ENCODE assay signal across 9 cellular contexts in the genomic region with DNA sequence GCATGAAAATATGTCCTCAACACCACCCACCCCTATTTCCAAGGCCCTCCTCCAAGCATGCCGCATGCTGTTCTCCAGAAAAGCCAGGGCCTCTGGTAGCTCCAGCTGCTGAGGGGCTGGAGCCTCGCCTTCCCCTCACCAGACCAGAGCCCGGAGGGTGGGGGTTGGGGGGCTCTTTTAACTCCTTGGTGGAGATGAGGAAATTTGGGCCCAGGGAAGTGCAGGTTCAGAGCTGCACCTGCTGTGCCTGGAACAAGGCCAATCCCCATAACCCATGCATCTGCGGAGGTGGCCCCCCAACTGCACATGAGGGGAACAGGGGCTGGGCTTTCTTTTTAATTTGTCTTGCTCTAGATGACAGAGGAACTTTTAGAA. TPM values are rescaled to one million over a fixed set of nuclear protein-coding genes. Genes with fewer than 3 reads are reported as not detected.
A peak's percentile ranks its signal among the peaks of the same experiment; 100 is the strongest.
DNase-seq lines count a peak whose midpoint lies in the region; ATAC-seq and TF ChIP-seq lines count a peak whose summit lies in the region.
"Had no signal": no experiment of that assay in that cellular context is flagged by ENCODE, and none has a peak within 500 bp of the region (broad histone marks: within the 10 kb centered on the region; RNA-seq: fewer than 3 reads in every experiment).

No MANE protein-coding gene starts in this region.

- H3K9ac ChIP-seq in DND-41 (ENCODE audit: low read depth, low read length) (peak overlapping the region; percentile 37; the same call in 1 of the 2 replicates), fibroblast of lung (ENCODE audit: insufficient read depth, low read length) (no peak overlapping the region), rectal smooth muscle tissue (ENCODE audit: low read length) (no peak overlapping the region)

- peak overlapping the region; percentile 71; the same call in 1 of the 2 replicates for H3K4me2 ChIP-seq in DND-41 (ENCODE audit: insufficient read depth, low read length)
- H3K4me2 ChIP-seq in fibroblast of lung (ENCODE audit: extremely low read depth, insufficient read depth, low read length) = peak overlapping the region; percentile 54

- DNase-seq in DND-41 = no peak
- peak; percentile 40 to 58 for DNase-seq in SJCRH30
- no peak for DNase-seq in fibroblast of lung (ENCODE audit: low read depth in 2 of 2)
- DNase-seq in stimulated activated CD4-positive, alpha-beta T cell treated with anti-CD3 and anti-CD28 coated beads, Interleukin-4, amount 100 ng/mL, for 4 hours = no peak
- DNase-seq in NK-92 treated with Interleukin-12 subunit alpha and Interleukin-12 subunit beta, amount 100 ng/mL, for 24 hours (lab: John Stamatoyannopoulos, UW) = no peak
- no peak for DNase-seq in NCI-H2107 (lab: John Stamatoyannopoulos, UW)
- DNase-seq in AG08396 (ENCODE audit: low spot score) = no peak
- DNase-seq: NCI-H1048 had no signal

- no peak for ATAC-seq in DND-41 (ENCODE audit: insufficient read depth, low read depth)

- no peaks in the 10 kb centered on the region for H3K9me3 ChIP-seq in DND-41 (ENCODE audit: insufficient read depth, low read length, severe bottlenecking)
- H3K9me3 ChIP-seq in SJCRH30 (replicated peaks) = no peaks in the 10 kb centered on the region
- no peaks in the 10 kb centered on the region for H3K9me3 ChIP-seq in fibroblast of lung (ENCODE audit: control insufficient read depth, insufficient read depth, low read depth, low read length)

- H3K4me3 ChIP-seq in DND-41 (ENCODE audit: low read depth in 1 of 2, low read length in 2 of 2) = peak overlapping the region in 1 of 2 experiments; percentile 52; a peak in 1 of 4 replicates
- peak overlapping the region; percentile 60 for H3K4me3 ChIP-seq in SJCRH30
- H3K4me3 ChIP-seq in fibroblast of lung (replicated peaks in 1 of 4; ENCODE audit: control extremely low read depth in 1 of 4, insufficient read depth in 1 of 4, low read depth in 3 of 4, low read length in 4 of 4) = peak overlapping the region in 3 of 4 experiments; percentile 30 to 56 (median 37)
- H3K4me3 ChIP-seq in rectal smooth muscle tissue (ENCODE audit: low read length) = peak overlapping the region; percentile 64

- H2AFZ ChIP-seq in DND-41 (ENCODE audit: low read depth, low read length) (no peak overlapping the region), fibroblast of lung (ENCODE audit: low read length) (no peak overlapping the region)

- H3K79me2 ChIP-seq in DND-41 (ENCODE audit: insufficient read depth, low read length) = no peaks in the 10 kb centered on the region
- H3K79me2 ChIP-seq in fibroblast of lung (ENCODE audit: control insufficient read depth, insufficient read depth, low read length) = peaks cover 4% of the 10 kb centered on the region

- H3K27me3 ChIP-seq in DND-41 (ENCODE audit: insufficient read depth, low read length, poor library complexity) (peaks cover 24% of the 10 kb centered on the region), SJCRH30 (no peaks in the 10 kb centered on the region), fibroblast of lung (ENCODE audit: control insufficient read depth, insufficient read depth, low read length) (no peaks in the 10 kb centered on the region), rectal smooth muscle tissue (ENCODE audit: control insufficient read depth, insufficient read depth, low read length) (no peaks in the 10 kb centered on the region)

- H3K27ac ChIP-seq in DND-41 (ENCODE audit: low read length) (no peak overlapping the region), SJCRH30 (peak overlapping the region; percentile 69), fibroblast of lung (ENCODE audit: insufficient read depth, low read length) (peak overlapping the region; percentile 41), rectal smooth muscle tissue (ENCODE audit: low read depth, low read length) (peak overlapping the region; percentile 84)

- H4K20me1 ChIP-seq in DND-41 (ENCODE audit: insufficient read depth, low read length) = peaks cover 8% of the 10 kb centered on the region; the same call in 1 of the 2 replicates
- no peaks in the 10 kb centered on the region for H4K20me1 ChIP-seq in fibroblast of lung (ENCODE audit: control insufficient read depth, extremely low read depth, insufficient read depth, low read length)

- TF ChIP-seq CTCF in DND-41 (IDR thresholded peaks at IDR 0.05; ENCODE audit: borderline replicate concordance, extremely low read depth, low read length, poor library complexity, severe bottlenecking) (no peak), fibroblast of lung (conservative IDR thresholded peaks at IDR 0.05 in 1 of 2, IDR thresholded peaks at IDR 0.05 in 1 of 2; ENCODE audit: low read depth in 1 of 2, low read length in 2 of 2) (no peak)

- H3K36me3 ChIP-seq in DND-41 (ENCODE audit: insufficient read depth, low read length) (no peaks in the 10 kb centered on the region), SJCRH30 (no peaks in the 10 kb centered on the region), fibroblast of lung (ENCODE audit: control insufficient read depth, insufficient read depth, low read length) (no peaks in the 10 kb centered on the region), rectal smooth muscle tissue (ENCODE audit: control insufficient read depth, insufficient read depth, low read length) (no peaks in the 10 kb centered on the region)

- peaks cover 28% of the 10 kb centered on the region for H3K4me1 ChIP-seq in DND-41 (ENCODE audit: insufficient read depth, low read length)
- H3K4me1 ChIP-seq in SJCRH30 = peaks cover 29% of the 10 kb centered on the region
- peaks cover 9% of the 10 kb centered on the region for H3K4me1 ChIP-seq in fibroblast of lung (ENCODE audit: control insufficient read depth, extremely low read depth, insufficient read depth, low read length)
- peaks cover 11% of the 10 kb centered on the region for H3K4me1 ChIP-seq in rectal smooth muscle tissue (ENCODE audit: control insufficient read depth, insufficient read depth, low read length)

RNA-seq across cellular contexts. Expression of gene SELENON, which starts 0.7 kb away (rescaled TPM):
- 63.1 and 64.3 TPM in 2 replicates for total RNA-seq in SJCRH30 (2014; rRNA removed; shearing (Covaris generic))
- total RNA-seq in fibroblast of lung = 11.0 and 19.3 TPM in 2 replicates
- 67.6 and 69.5 TPM in 2 replicates for polyA plus RNA-seq in fibroblast of lung
- polyA plus RNA-seq in fibroblast of lung (2012) = 81.1 and 108 TPM in 2 replicates
- 172 and 276 TPM in 2 replicates for polyA minus RNA-seq in fibroblast of lung (ENCODE audit: low replicate concordance)

RNA-seq across cellular contexts. Expression of gene MTFR1L, which starts 20.4 kb away (rescaled TPM):
- 47.9 and 49.9 TPM in 2 replicates for total RNA-seq in SJCRH30 (2014; rRNA removed; shearing (Covaris generic))
- total RNA-seq in fibroblast of lung = 38.3 and 41.1 TPM in 2 replicates
- polyA plus RNA-seq in fibroblast of lung = 47.0 and 56.0 TPM in 2 replicates
- 43.5 and 43.6 TPM in 2 replicates for polyA plus RNA-seq in fibroblast of lung (2012)
- polyA minus RNA-seq in fibroblast of lung (ENCODE audit: low replicate concordance) = 54.0 and 84.5 TPM in 2 replicates

RNA-seq across cellular contexts. Expression of gene AUNIP, which starts 59.9 kb away (rescaled TPM):
- 28.9 and 34.3 TPM in 2 replicates for total RNA-seq in SJCRH30 (2014; rRNA removed; shearing (Covaris generic))
- under 0.01 and 0.33 TPM in 2 replicates for total RNA-seq in fibroblast of lung
- polyA plus RNA-seq in fibroblast of lung = 1.2 and 3.4 TPM in 2 replicates
- 0.90 and 2.2 TPM in 2 replicates for polyA plus RNA-seq in fibroblast of lung (2012)
- 0.82 and 1.9 TPM in 2 replicates for polyA minus RNA-seq in fibroblast of lung (ENCODE audit: low replicate concordance)

Comparison
In these comparisons a context has a peak if more than half of its experiments do, and no peak if none do; other contexts are left out.
1. DNase-seq: peak in SJCRH30 (2 of 2); none in DND-41 (single experiment), fibroblast of lung (0 of 2), stimulated activated CD4-positive, alpha-beta T cell treated with anti-CD3 and anti-CD28 coated beads, Interleukin-4, amount 100 ng/mL, for 4 hours (0 of 2), NK-92 treated with Interleukin-12 subunit alpha and Interleukin-12 subunit beta, amount 100 ng/mL, for 24 hours (single experiment), NCI-H2107 (single experiment) and AG08396 (single experiment).
2. RNA of gene AUNIP, which starts 59.9 kb away (total RNA-seq): 28.9 to 34.3 TPM in SJCRH30; under 0.01 to 0.33 TPM in fibroblast of lung; every median in the first group is over 10 times any median in the second.